8 cellular contexts compared by ENCODE assay signal in the genomic region with DNA sequence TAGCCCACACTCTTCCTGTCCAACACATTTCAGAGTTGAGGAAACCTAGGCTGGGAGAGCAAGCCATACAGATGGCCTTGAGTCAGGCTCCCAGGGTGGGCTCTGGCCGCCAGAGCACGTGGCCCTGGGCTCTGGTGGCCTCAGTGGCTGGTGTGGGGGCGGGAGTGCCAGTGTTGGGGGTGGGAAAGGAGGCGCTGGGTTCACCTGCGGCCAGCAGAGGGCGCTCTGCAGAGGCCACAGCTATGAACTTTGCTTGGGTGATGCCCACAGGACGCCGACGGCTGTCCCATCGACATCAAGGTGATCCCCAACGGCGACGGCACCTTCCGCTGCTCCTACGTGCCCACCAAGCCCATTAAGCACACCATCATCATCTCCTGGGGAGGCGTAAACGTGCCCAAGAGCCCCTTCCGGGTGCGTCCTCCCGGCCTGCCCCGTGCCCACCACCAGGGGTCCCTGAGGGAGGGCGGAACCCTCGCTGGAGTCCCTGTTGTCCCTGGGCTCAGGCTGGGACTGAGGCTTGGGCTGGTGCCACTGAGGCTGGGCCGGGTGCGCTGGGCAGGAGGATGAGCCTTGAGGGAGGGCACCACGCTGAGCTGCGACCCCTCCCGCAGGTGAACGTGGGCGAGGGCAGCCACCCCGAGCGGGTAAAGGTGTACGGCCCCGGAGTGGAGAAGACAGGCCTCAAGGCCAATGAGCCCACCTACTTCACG. TPM values are rescaled to one million over a fixed set of nuclear protein-coding genes. Genes with fewer than 3 reads are reported as not detected.
A peak's percentile ranks its signal among the peaks of the same experiment; 100 is the strongest.
DNase-seq lines count a peak whose midpoint lies in the region; ATAC-seq and TF ChIP-seq lines count a peak whose summit lies in the region.

No MANE protein-coding gene starts in this region.

- H3K27me3 Mint-ChIP-seq in T-helper 2 cell treated with Interferon-gamma antibody and Interleukin-4, amounts not matched to agents 5 μg/mL and 100 μg/mL, for 36 hours (ENCODE audit: low read depth) = no peaks in the 10 kb centered on the region

- H3K27me3 ChIP-seq in brain microvascular endothelial cell (replicated peaks) (no peaks in the 10 kb centered on the region), liver (ENCODE audit: control insufficient read depth in 4 of 4, insufficient read depth in 4 of 4, low read length in 3 of 4) (no peaks in the 10 kb centered on the region)

- POLR2A ChIA-PET in HEK293T (lab: Yijun Ruan, JAX) = no interaction called here

- no peak overlapping the region for H3K4me3 Mint-ChIP-seq in T-helper 2 cell treated with Interferon-gamma antibody and Interleukin-4, amounts not matched to agents 5 μg/mL and 100 μg/mL, for 36 hours

- H3K4me1 Mint-ChIP-seq in T-helper 2 cell treated with Interferon-gamma antibody and Interleukin-4, amounts not matched to agents 5 μg/mL and 100 μg/mL, for 36 hours (ENCODE audit: low read depth) = peaks cover 1% of the 10 kb centered on the region

- TF ChIP-seq CTCF in brain microvascular endothelial cell (IDR thresholded peaks at IDR 0.05; ENCODE audit: low read depth, low read length, missing control alignments) = peak; percentile 81
- TF ChIP-seq CTCF in liver (IDR thresholded peaks at IDR 0.05; ENCODE audit: low read depth, low read length, missing input control) = peak; percentile 27

- in situ Hi-C loops in brain microvascular endothelial cell (cut with HindIII; ENCODE audit: low pct_ligation_motif_present, low sequenced_read_pairs) = no loop called here

- no peak overlapping the region for H3K27ac Mint-ChIP-seq in T-helper 2 cell treated with Interferon-gamma antibody and Interleukin-4, amounts not matched to agents 5 μg/mL and 100 μg/mL, for 36 hours

- CTCF ChIA-PET in HEK293T (lab: Yijun Ruan, JAX) = interaction anchor here (0.6 to 2.7 kb wide), 6 partner anchors 10 to 85 kb away, joined by 3 to 15 read pairs (median 4); partner anchors contain the start of gene ATP6V1F

- H3K4me1 ChIP-seq in liver (ENCODE audit: control insufficient read depth in 4 of 4, insufficient read depth in 4 of 4, low read length in 3 of 4) = no peaks in the 10 kb centered on the region

- H3K36me3 Mint-ChIP-seq in T-helper 2 cell treated with Interferon-gamma antibody and Interleukin-4, amounts not matched to agents 5 μg/mL and 100 μg/mL, for 36 hours (ENCODE audit: low read depth) = no peaks in the 10 kb centered on the region

- H3K36me3 ChIP-seq in brain microvascular endothelial cell (replicated peaks) = peaks cover 96% of the 10 kb centered on the region
- no peaks in the 10 kb centered on the region for H3K36me3 ChIP-seq in liver (ENCODE audit: control insufficient read depth in 4 of 4, insufficient read depth in 3 of 4, low read depth in 1 of 4, low read length in 3 of 4)

- no peak for TF ChIP-seq RAD21 in liver (IDR thresholded peaks at IDR 0.05)

- 53% methylated on average over 35 of the region's 35 CpGs for WGBS in liver

- no peaks in the 10 kb centered on the region for H3K9me3 Mint-ChIP-seq in T-helper 2 cell treated with Interferon-gamma antibody and Interleukin-4, amounts not matched to agents 5 μg/mL and 100 μg/mL, for 36 hours

- DNase-seq in AML-193 (lab: John Stamatoyannopoulos, UW) (peak; percentile 8 to 29), HEK293T (ENCODE audit: extremely low spot score) (peak; percentile 83), brain microvascular endothelial cell (peak; percentile 36), NCI-H1694 (lab: John Stamatoyannopoulos, UW) (no peak)
- DNase-seq in T-helper 2 cell treated with Interferon-gamma antibody and Interleukin-4, amounts not matched to agents 5 μg/mL and 100 μg/mL, for 36 hours (ENCODE audit: low spot score) = peak; percentile 54
- DNase-seq in stimulated activated CD8-positive, alpha-beta memory T cell treated with anti-CD3 and anti-CD28 coated beads, Interleukin-4, amount 100 ng/mL, for 24 hours (ENCODE audit: low read depth) = peak; percentile 34

- H3K27ac ChIP-seq in brain microvascular endothelial cell (no peak overlapping the region), liver (ENCODE audit: low read depth in 1 of 2, low read length in 2 of 2) (no peak overlapping the region)

- H3K4me3 ChIP-seq in brain microvascular endothelial cell (ENCODE audit: low read depth, low read length) = no peak overlapping the region
- no peak overlapping the region for H3K4me3 ChIP-seq in liver (ENCODE audit: low read depth in 1 of 3, low read length in 3 of 3)

- no peaks in the 10 kb centered on the region for H3K9me3 ChIP-seq in liver (ENCODE audit: control insufficient read depth in 4 of 4, low read length in 3 of 4)

- ATAC-seq in GM21515 (IDR thresholded peaks at IDR 0.05; ENCODE audit: unreplicated experiment) = no peak

- no peak overlapping the region for H3K9ac ChIP-seq in liver (ENCODE audit: low read depth in 1 of 2, low read length in 2 of 2)

TF ChIP-seq in HEK293T, 16 proteins besides CTCF, POLR2A, EP300 and RAD21:
- TF ChIP-seq L3MBTL2 (conservative IDR thresholded peaks at IDR 0.05) (0 out of 2 replicates have a peak, but pooled peaks have one; percentile 55), SUZ12 (IDR thresholded peaks at IDR 0.05) (no peak)

TF ChIP-seq in liver, 16 proteins besides CTCF, POLR2A, EP300 and RAD21:
- TF ChIP-seq FOXA1 (IDR thresholded peaks at IDR 0.05) (no peak), NR2F2 (IDR thresholded peaks at IDR 0.05) (no peak), REST (IDR thresholded peaks at IDR 0.05) (no peak), FOXA2 (IDR thresholded peaks at IDR 0.05) (no peak), ATF3 (IDR thresholded peaks at IDR 0.05) (no peak), GABPA (IDR thresholded peaks at IDR 0.05 in 1 of 2, conservative IDR thresholded peaks at IDR 0.05 in 1 of 2) (no peak), MAX (IDR thresholded peaks at IDR 0.05) (no peak), JUND (IDR thresholded peaks at IDR 0.05) (no peak), EGR1 (IDR thresholded peaks at IDR 0.05; ENCODE audit: low read depth in 2 of 2) (no peak), TAF1 (conservative IDR thresholded peaks at IDR 0.05) (no peak), ZBTB33 (IDR thresholded peaks at IDR 0.05) (no peak), HNF4A (conservative IDR thresholded peaks at IDR 0.05) (no peak), RXRA (IDR thresholded peaks at IDR 0.05) (no peak), SP1 (IDR thresholded peaks at IDR 0.05) (no peak), HNF4G (IDR thresholded peaks at IDR 0.05) (no peak), YY1 (IDR thresholded peaks at IDR 0.05) (no peak)

RNA-seq across cellular contexts. Expression of gene FLNC, which starts 11.9 kb away (rescaled TPM):
- 1 to 10 TPM in 1 of 2 donors, under 1 TPM in 1; 0.70 to 2.3 TPM for total RNA-seq in liver
- under 1 TPM; 0.03 to 0.37 TPM for polyA plus RNA-seq in liver

RNA-seq across cellular contexts. Expression of gene ATP6V1F, which starts 20.5 kb away (rescaled TPM):
- 10 to 100 TPM; 23.1 to 25.6 TPM for total RNA-seq in liver
- polyA plus RNA-seq in liver = 100 to 1,000 TPM in 1 of 2 donors, 10 to 100 TPM in 1; 68.6 to 111 TPM

RNA-seq across cellular contexts. Expression of gene CCDC136, which starts 50.3 kb away (rescaled TPM):
- total RNA-seq in liver = under 1 TPM; 0.09 to 0.59 TPM
- under 1 TPM; 0.22 TPM for polyA plus RNA-seq in liver
